ENCODE assay signal across 8 cellular contexts in the genomic region with DNA sequence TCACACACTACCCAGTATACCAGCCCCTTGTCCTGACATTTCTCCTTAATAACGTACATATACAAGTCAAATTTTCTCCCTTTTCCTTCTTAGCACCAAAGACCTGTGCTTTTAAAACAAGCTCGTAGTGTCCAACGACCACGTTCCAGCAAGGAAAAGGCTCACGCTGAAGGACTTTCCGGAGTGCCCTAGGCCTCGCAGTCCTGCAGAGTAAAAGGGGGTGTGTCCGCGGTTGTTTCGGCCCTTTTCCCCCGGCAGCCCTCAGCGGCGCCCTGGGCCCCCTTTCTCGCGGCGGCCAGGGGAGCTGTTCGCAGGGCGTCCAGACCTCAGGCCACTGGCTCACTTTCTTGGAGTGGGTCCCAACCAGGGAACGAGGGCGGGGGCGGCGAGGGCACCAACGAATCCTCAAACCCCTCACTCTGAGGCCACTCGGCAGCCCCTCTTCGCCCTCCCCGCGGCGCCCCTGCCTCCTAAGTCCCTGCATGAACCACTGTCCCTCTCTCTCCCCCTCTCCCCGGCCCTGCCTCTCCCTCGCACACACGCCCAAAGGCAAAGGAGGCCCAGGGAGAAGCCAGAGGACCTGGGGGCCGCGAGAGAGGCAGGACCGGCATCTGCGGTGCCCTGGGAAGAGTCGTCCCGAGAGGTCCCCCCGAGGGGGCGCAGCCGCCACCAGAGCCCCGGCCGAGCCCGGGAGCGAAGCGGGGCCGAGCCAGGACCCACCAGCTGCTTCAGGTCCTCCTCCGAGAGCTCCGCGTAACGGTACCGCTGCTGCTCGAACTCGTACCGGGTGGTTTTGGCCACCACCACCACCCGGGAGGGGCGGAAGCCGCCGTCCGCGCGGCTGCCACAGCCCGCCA. TPM values are rescaled to one million over a fixed set of nuclear protein-coding genes. Genes with fewer than 3 reads are reported as not detected.
DNase-seq lines count a peak whose midpoint lies in the region; ATAC-seq and TF ChIP-seq lines count a peak whose summit lies in the region.

No MANE protein-coding gene starts in this region.

- in situ Hi-C loops in KBM-7 (cut with MboI; ENCODE audit: low pct_unique_long_range_greater_than_20kb, low sequenced_read_pairs), result no loop called here

- H3K4me1 ChIP-seq in right cardiac atrium (ENCODE audit: control insufficient read depth, insufficient read depth, low read length), result peaks cover 4% of the 10 kb centered on the region
- H3K4me1 ChIP-seq in prostate gland (replicated peaks), result peaks cover 6% of the 10 kb centered on the region

- no peaks in the 10 kb centered on the region for H3K36me3 ChIP-seq in prostate gland

- peak; percentile 82 for DNase-seq in ELR (ENCODE audit: low read depth)
- peak; percentile 66 for DNase-seq in KBM-7
- peak; percentile 50 to 69 for DNase-seq in SW 1271 (lab: John Stamatoyannopoulos, UW)
- DNase-seq in anterior cingulate cortex (lab: John Stamatoyannopoulos, UW), result peak in 52 of 58 donors; percentile 13 to 81 (median 60)
- DNase-seq in right cardiac atrium, result peak; percentile 66 to 84 (median 81)
- DNase-seq in prostate gland (ENCODE audit: low spot score), result peak; percentile 49
- DNase-seq in NCI-H1694 (lab: John Stamatoyannopoulos, UW), result no peak

- no peak for TF ChIP-seq CTCF in prostate gland (IDR thresholded peaks at IDR 0.05)

- peak overlapping the region; percentile 84 for H3K4me3 ChIP-seq in right cardiac atrium (ENCODE audit: low read length)
- H3K4me3 ChIP-seq in prostate gland, result peak overlapping the region; percentile 77 to 81

- H3K27ac ChIP-seq in right cardiac atrium (ENCODE audit: low read length) (peak overlapping the region; percentile 69), prostate gland (peak overlapping the region; percentile 96 to 98)

- no peaks in the 10 kb centered on the region for H3K9me3 ChIP-seq in right cardiac atrium (ENCODE audit: control insufficient read depth, low read length)
- no peaks in the 10 kb centered on the region for H3K9me3 ChIP-seq in prostate gland

- ATAC-seq in GM21786 (IDR thresholded peaks at IDR 0.05; ENCODE audit: unreplicated experiment) (peak; percentile 25), right cardiac atrium (peak; percentile 59 to 64)

- intact Hi-C loops in right cardiac atrium (cut with DNase I), result loop anchor here in 2 of 4 donors (10.0 kb wide), 1 partner anchor 64 kb away; a partner anchor contains a TSS
- intact Hi-C loops in prostate gland (cut with DNase I), result loop anchor here (5.0 kb wide), 2 partner anchors 89 to 156 kb away; a partner anchor contains a TSS

- TF ChIP-seq POLR2A in prostate gland (IDR thresholded peaks at IDR 0.05), result peak; percentile 26

- WGBS in right cardiac atrium, result under 1% methylated on average over 62 of the region's 62 CpGs
- under 1% methylated on average over 27 of the region's 62 CpGs for WGBS in prostate gland

- H3K27me3 ChIP-seq in right cardiac atrium (ENCODE audit: control insufficient read depth, insufficient read depth), result no peaks in the 10 kb centered on the region
- no peaks in the 10 kb centered on the region for H3K27me3 ChIP-seq in prostate gland (replicated peaks; ENCODE audit: insufficient read depth)

RNA-seq across cellular contexts. Expression of a gene that starts 0.7 kb away (rescaled TPM):
- 10 to 100 TPM; 31.2 to 34.9 (median 32.6) TPM for total RNA-seq in right cardiac atrium
- polyA plus RNA-seq in right cardiac atrium, result 12.8 TPM
- total RNA-seq in prostate gland, result 10 to 100 TPM; 21.6 to 37.9 TPM
